In the genomic region with DNA sequence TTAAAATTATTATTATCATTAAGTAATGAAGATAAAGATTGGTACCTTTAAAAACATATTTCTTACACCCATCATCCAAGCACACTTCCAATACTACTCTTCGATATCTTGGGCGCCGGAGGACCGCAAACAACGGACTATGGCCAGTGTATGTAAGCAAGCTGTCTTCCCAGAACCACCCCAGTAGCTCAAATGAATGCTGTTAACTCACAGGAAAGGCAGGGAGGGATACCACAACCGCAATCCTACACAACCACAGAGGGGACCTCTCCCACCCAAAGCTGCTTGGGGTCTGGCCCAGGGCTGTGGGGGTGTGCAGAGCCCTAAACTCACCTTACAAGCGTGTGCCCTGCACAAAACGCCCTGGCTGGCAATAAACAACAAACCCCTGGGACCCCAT, we compare ENCODE assay signal across 25 cellular contexts.
"Had no signal": no experiment of that assay in that cellular context is flagged by ENCODE, and none has a peak within 500 bp of the region (broad histone marks: within the 10 kb centered on the region; RNA-seq: fewer than 3 reads in every experiment).

No MANE protein-coding gene starts in this region.

- DNase-seq: activated CD4-positive, alpha-beta T cell treated with anti-CD3 and anti-CD28 coated beads, Interleukin-2, amount 10 ng/mL, durations not matched to agents 24 days and 14 days; activated CD4-positive, alpha-beta T cell treated with anti-CD3 and anti-CD28 coated beads, Interleukin-2, amount 50 U/mL, for 4 hours; activated CD8-positive, alpha-beta T cell treated with anti-CD3 and anti-CD28 coated beads, Interleukin-2, amount 10 ng/mL, durations not matched to agents 7 days and 5 days; activated gamma-delta T cell; activated naive CD4-positive, alpha-beta T cell treated with anti-CD3 and anti-CD28 coated beads for 36 hours; activated T-cell treated with anti-CD3 and anti-CD28 coated beads, Interleukin-2, amount 50 U/mL, for 24 hours; brain microvascular endothelial cell; central memory CD4-positive, alpha-beta T cell; Karpas-422; NCI-H1105 treated with DMSO at 0.1 percent for 48 hours; NCI-H1436; NCI-H1694; NCI-H1930; NCI-H2081 treated with DMSO at 0.1 percent for 48 hours; NCI-H345; NCI-H524 treated with DMSO at 0.1 percent for 48 hours; NK-92 treated with Interleukin-12 subunit alpha and Interleukin-12 subunit beta, amount 100 ng/mL, for 24 hours; SHP77; SJCRH30; T1000 had no signal

- ATAC-seq: activated CD8-positive, alpha-beta T cell treated with anti-CD3 and anti-CD28 coated beads, Interleukin-2, amount 10 ng/mL, durations not matched to agents 7 days and 5 days; activated naive CD4-positive, alpha-beta T cell treated with anti-CD3 and anti-CD28 coated beads, Interleukin-2, amount 50 U/mL, for 72 hours; K562 had no signal

- H3K36me3 Mint-ChIP-seq: activated naive CD4-positive, alpha-beta T cell treated with anti-CD3 and anti-CD28 coated beads, Interleukin-2, amount 50 U/mL, for 72 hours had no signal

- H3K4me1 ChIP-seq: SJCRH30 had no signal

- H3K27ac Mint-ChIP-seq: activated CD4-positive, alpha-beta T cell treated with anti-CD3 and anti-CD28 coated beads, Interleukin-2, amount 10 ng/mL, durations not matched to agents 24 days and 14 days; activated CD8-positive, alpha-beta T cell treated with anti-CD3 and anti-CD28 coated beads, Interleukin-2, amount 10 ng/mL, durations not matched to agents 7 days and 5 days; activated naive CD4-positive, alpha-beta T cell treated with anti-CD3 and anti-CD28 coated beads for 36 hours; activated naive CD4-positive, alpha-beta T cell treated with anti-CD3 and anti-CD28 coated beads, Interleukin-2, amount 50 U/mL, for 72 hours; activated T-cell treated with anti-CD3 and anti-CD28 coated beads, Interleukin-2, amount 50 U/mL, for 24 hours; activated T-helper 2 cell treated with anti-CD3 and anti-CD28 coated beads, Interferon-gamma antibody, Interleukin-2, Interleukin-4, amounts not matched to agents 10 μg/mL and 5 μg/mL and 100 μg/mL, durations not matched to agents 14 hours and 24 hours and 36 hours had no signal

- H3K27me3 ChIP-seq: adrenal gland, brain microvascular endothelial cell, SJCRH30 had no signal

- H3K27me3 Mint-ChIP-seq: activated CD4-positive, alpha-beta T cell treated with anti-CD3 and anti-CD28 coated beads, Interleukin-2, amount 10 ng/mL, durations not matched to agents 24 days and 14 days; activated T-cell treated with anti-CD3 and anti-CD28 coated beads, Interleukin-2, amount 50 U/mL, for 24 hours had no signal

- H3K27ac ChIP-seq: brain microvascular endothelial cell, SJCRH30, SK-N-MC had no signal

- H3K9me3 ChIP-seq: adrenal gland, SJCRH30 had no signal

- H3K4me3 Mint-ChIP-seq: activated CD4-positive, alpha-beta T cell treated with anti-CD3 and anti-CD28 coated beads, Interleukin-2, amount 10 ng/mL, durations not matched to agents 24 days and 14 days; activated CD8-positive, alpha-beta T cell treated with anti-CD3 and anti-CD28 coated beads, Interleukin-2, amount 10 ng/mL, durations not matched to agents 7 days and 5 days; activated naive CD4-positive, alpha-beta T cell treated with anti-CD3 and anti-CD28 coated beads for 36 hours; activated T-cell treated with anti-CD3 and anti-CD28 coated beads, Interleukin-2, amount 50 U/mL, for 24 hours had no signal

- H3K4me3 ChIP-seq: adrenal gland, K562, SJCRH30, SK-N-MC had no signal

- H3K9me3 Mint-ChIP-seq: activated CD4-positive, alpha-beta T cell treated with anti-CD3 and anti-CD28 coated beads, Interleukin-2, amount 10 ng/mL, durations not matched to agents 24 days and 14 days; activated naive CD4-positive, alpha-beta T cell treated with anti-CD3 and anti-CD28 coated beads for 36 hours; activated naive CD4-positive, alpha-beta T cell treated with anti-CD3 and anti-CD28 coated beads, Interleukin-2, amount 50 U/mL, for 72 hours; activated T-cell treated with anti-CD3 and anti-CD28 coated beads, Interleukin-2, amount 50 U/mL, for 24 hours; activated T-helper 2 cell treated with anti-CD3 and anti-CD28 coated beads, Interferon-gamma antibody, Interleukin-2, Interleukin-4, amounts not matched to agents 10 μg/mL and 5 μg/mL and 100 μg/mL, durations not matched to agents 14 hours and 24 hours and 36 hours had no signal
